In the genomic region with DNA sequence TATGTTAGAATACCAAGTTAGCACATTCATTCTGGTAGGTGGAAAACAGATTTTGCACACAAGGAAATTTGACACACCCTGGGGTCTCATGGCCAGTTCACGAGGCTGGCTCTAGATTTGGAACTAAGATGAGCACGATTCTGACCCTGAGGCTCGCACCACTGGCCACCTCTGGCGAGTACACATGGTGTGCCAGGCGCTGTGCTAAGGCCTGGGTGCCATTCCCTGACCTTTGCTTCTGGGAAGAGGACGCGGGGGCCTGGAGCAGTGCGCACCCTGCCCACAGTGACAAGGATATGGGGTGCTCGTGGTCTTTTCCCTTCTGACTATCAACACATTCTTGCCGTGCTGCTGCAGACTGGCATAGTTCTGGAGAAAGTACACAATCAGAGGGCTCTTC, we compare ENCODE assay signal across 35 cellular contexts.
"Had no signal": no experiment of that assay in that cellular context is flagged by ENCODE, and none has a peak within 500 bp of the region (broad histone marks: within the 10 kb centered on the region; RNA-seq: fewer than 3 reads in every experiment).

No MANE protein-coding gene starts in this region.

- H3K4me3 Mint-ChIP-seq: activated B cell treated with CpG ODN at 0.5 μM for 24 hours; activated CD4-positive, alpha-beta memory T cell treated with anti-CD3 and anti-CD28 coated beads for 36 hours; activated CD4-positive, alpha-beta T cell treated with anti-CD3 and anti-CD28 coated beads, Interleukin-2, amount 10 ng/mL, durations not matched to agents 24 days and 14 days; activated CD8-positive, alpha-beta T cell treated with anti-CD3 and anti-CD28 coated beads for 36 hours; activated naive CD4-positive, alpha-beta T cell treated with anti-CD3 and anti-CD28 coated beads for 36 hours; activated naive CD8-positive, alpha-beta T cell treated with anti-CD3 and anti-CD28 coated beads for 36 hours; activated T-cell treated with anti-CD3 and anti-CD28 coated beads, Interleukin-2, amount 50 U/mL, for 4 hours; activated T-cell treated with anti-CD3 and anti-CD28 coated beads, Interleukin-2, amount 50 U/mL, for 72 hours; activated T-helper 1 cell treated with anti-CD3 and anti-CD28 coated beads, Interleukin-12 subunit alpha, Interleukin-12 subunit beta, Interleukin-2, Interleukin-4 antibody, amounts not matched to agents 30 ng/mL and 10 ng/mL and 1 ng/mL, durations not matched to agents 14 hours and 24 hours and 36 hours; activated T-helper 17 cell treated with anti-CD3 and anti-CD28 coated beads, Interleukin-2, amount 50 U/mL, for 72 hours; T-helper 1 cell treated with Interleukin-12 subunit alpha and Interleukin-12 subunit beta and Interleukin-4 antibody, amounts not matched to agents 30 μg/mL and 1 μg/mL, for 36 hours; T-helper 2 cell treated with Interferon-gamma antibody and Interleukin-4, amounts not matched to agents 5 μg/mL and 100 μg/mL, for 36 hours had no signal

- H3K36me3 Mint-ChIP-seq: activated CD4-positive, alpha-beta memory T cell treated with anti-CD3 and anti-CD28 coated beads for 36 hours; activated naive CD4-positive, alpha-beta T cell treated with anti-CD3 and anti-CD28 coated beads, Interleukin-2, amount 50 U/mL, for 72 hours; activated naive CD8-positive, alpha-beta T cell treated with anti-CD3 and anti-CD28 coated beads for 36 hours had no signal

- H3K4me3 ChIP-seq: adrenal gland, body of pancreas, breast epithelium had no signal

- H3K9me3 ChIP-seq: adrenal gland, body of pancreas, breast epithelium had no signal

- H3K4me1 Mint-ChIP-seq: activated B cell treated with CpG ODN at 0.5 μM for 24 hours; activated CD4-positive, alpha-beta T cell treated with anti-CD3 and anti-CD28 coated beads, Interleukin-2, amount 10 ng/mL, durations not matched to agents 24 days and 14 days; activated naive CD8-positive, alpha-beta T cell treated with anti-CD3 and anti-CD28 coated beads for 36 hours; activated T-helper 17 cell treated with anti-CD3 and anti-CD28 coated beads, Interleukin-2, amount 50 U/mL, for 72 hours had no signal

- H3K27ac Mint-ChIP-seq: activated B cell treated with CpG ODN at 0.5 μM for 24 hours; activated CD4-positive, alpha-beta memory T cell treated with anti-CD3 and anti-CD28 coated beads for 36 hours; activated CD4-positive, alpha-beta T cell treated with anti-CD3 and anti-CD28 coated beads, Interleukin-2, amount 10 ng/mL, durations not matched to agents 24 days and 14 days; activated CD8-positive, alpha-beta T cell treated with anti-CD3 and anti-CD28 coated beads for 36 hours; activated naive CD4-positive, alpha-beta T cell treated with anti-CD3 and anti-CD28 coated beads for 36 hours; activated naive CD4-positive, alpha-beta T cell treated with anti-CD3 and anti-CD28 coated beads, Interleukin-2, amount 50 U/mL, for 72 hours; activated naive CD8-positive, alpha-beta T cell treated with anti-CD3 and anti-CD28 coated beads for 36 hours; activated T-cell treated with anti-CD3 and anti-CD28 coated beads, Interleukin-2, amount 50 U/mL, for 72 hours; activated T-helper 1 cell treated with anti-CD3 and anti-CD28 coated beads, Interleukin-12 subunit alpha, Interleukin-12 subunit beta, Interleukin-2, Interleukin-4 antibody, amounts not matched to agents 30 ng/mL and 10 ng/mL and 1 ng/mL, durations not matched to agents 14 hours and 24 hours and 36 hours; activated T-helper 17 cell treated with anti-CD3 and anti-CD28 coated beads, Interleukin-2, amount 50 U/mL, for 72 hours; T-helper 1 cell treated with Interleukin-12 subunit alpha and Interleukin-12 subunit beta and Interleukin-4 antibody, amounts not matched to agents 30 μg/mL and 1 μg/mL, for 36 hours; T-helper 2 cell treated with Interferon-gamma antibody and Interleukin-4, amounts not matched to agents 5 μg/mL and 100 μg/mL, for 36 hours had no signal

- DNase-seq: activated B cell treated with CpG ODN at 0.5 μM for 24 hours; activated CD4-positive, alpha-beta memory T cell treated with anti-CD3 and anti-CD28 coated beads for 36 hours; activated CD4-positive, alpha-beta T cell treated with anti-CD3 and anti-CD28 coated beads for 4 hours; activated CD4-positive, alpha-beta T cell treated with anti-CD3 and anti-CD28 coated beads, Interleukin-2, amount 10 ng/mL, durations not matched to agents 24 days and 14 days; activated CD4-positive, alpha-beta T cell treated with anti-CD3 and anti-CD28 coated beads, Interleukin-2, amount 50 U/mL, for 1 hour; activated CD4-positive, alpha-beta T cell treated with anti-CD3 and anti-CD28 coated beads, Interleukin-2, amount 50 U/mL, for 4 hours; activated CD4-positive, CD25-positive, alpha-beta regulatory T cell treated with anti-CD3 and anti-CD28 coated beads, Interleukin-2, amount 50 U/mL, for 72 hours; activated CD8-positive, alpha-beta memory T cell treated with anti-CD3 and anti-CD28 coated beads, Interleukin-2, amount 50 U/mL, for 4 hours; activated CD8-positive, alpha-beta T cell treated with anti-CD3 and anti-CD28 coated beads for 36 hours; activated effector memory CD4-positive, alpha-beta T cell treated with anti-CD3 and anti-CD28 coated beads, Interleukin-2, amount 50 U/mL, for 16 hours; activated gamma-delta T cell treated with Interleukin-2 at 50 U/mL for 16 hours; activated naive CD4-positive, alpha-beta T cell; activated naive CD4-positive, alpha-beta T cell treated with anti-CD3 and anti-CD28 coated beads for 36 hours; activated naive CD4-positive, alpha-beta T cell treated with anti-CD3 and anti-CD28 coated beads, Interleukin-2, amount 50 U/mL, for 16 hours; activated naive CD8-positive, alpha-beta T cell treated with anti-CD3 and anti-CD28 coated beads for 36 hours; activated T-cell treated with anti-CD3 and anti-CD28 coated beads for 4 hours; activated T-cell treated with anti-CD3 and anti-CD28 coated beads, Interleukin-2, amount 50 U/mL, for 1 hour; activated T-cell treated with anti-CD3 and anti-CD28 coated beads, Interleukin-2, amount 50 U/mL, for 4 hours; activated T-cell treated with anti-CD3 and anti-CD28 coated beads, Interleukin-2, amount 50 U/mL, for 72 hours; adrenal gland; amniotic stem cell; aorta; body of pancreas; brain microvascular endothelial cell; central memory CD4-positive, alpha-beta T cell; SW 1271; T-helper 1 cell; T-helper 2 cell; T-helper 9 cell had no signal

- H3K4me1 ChIP-seq: adrenal gland, body of pancreas, breast epithelium had no signal

- H3K9me3 Mint-ChIP-seq: activated B cell treated with CpG ODN at 0.5 μM for 24 hours; activated CD4-positive, alpha-beta memory T cell treated with anti-CD3 and anti-CD28 coated beads for 36 hours; activated CD4-positive, alpha-beta T cell treated with anti-CD3 and anti-CD28 coated beads, Interleukin-2, amount 10 ng/mL, durations not matched to agents 24 days and 14 days; activated CD8-positive, alpha-beta T cell treated with anti-CD3 and anti-CD28 coated beads for 36 hours; activated naive CD4-positive, alpha-beta T cell treated with anti-CD3 and anti-CD28 coated beads for 36 hours; activated naive CD4-positive, alpha-beta T cell treated with anti-CD3 and anti-CD28 coated beads, Interleukin-2, amount 50 U/mL, for 72 hours; activated naive CD8-positive, alpha-beta T cell treated with anti-CD3 and anti-CD28 coated beads for 36 hours; activated T-cell treated with anti-CD3 and anti-CD28 coated beads, Interleukin-2, amount 50 U/mL, for 4 hours; activated T-cell treated with anti-CD3 and anti-CD28 coated beads, Interleukin-2, amount 50 U/mL, for 72 hours; activated T-helper 1 cell treated with anti-CD3 and anti-CD28 coated beads, Interleukin-12 subunit alpha, Interleukin-12 subunit beta, Interleukin-2, Interleukin-4 antibody, amounts not matched to agents 30 ng/mL and 10 ng/mL and 1 ng/mL, durations not matched to agents 14 hours and 24 hours and 36 hours; activated T-helper 17 cell treated with anti-CD3 and anti-CD28 coated beads, Interleukin-2, amount 50 U/mL, for 72 hours; T-helper 1 cell treated with Interleukin-12 subunit alpha and Interleukin-12 subunit beta and Interleukin-4 antibody, amounts not matched to agents 30 μg/mL and 1 μg/mL, for 36 hours; T-helper 2 cell treated with Interferon-gamma antibody and Interleukin-4, amounts not matched to agents 5 μg/mL and 100 μg/mL, for 36 hours had no signal

- H3K27me3 ChIP-seq: adrenal gland, body of pancreas, brain microvascular endothelial cell, breast epithelium had no signal

- H3K27me3 Mint-ChIP-seq: activated naive CD8-positive, alpha-beta T cell treated with anti-CD3 and anti-CD28 coated beads for 36 hours had no signal

- H3K27ac ChIP-seq: adrenal gland, body of pancreas, brain microvascular endothelial cell, breast epithelium had no signal

- ATAC-seq: activated CD8-positive, alpha-beta T cell treated with anti-CD3 and anti-CD28 coated beads for 36 hours; activated naive CD4-positive, alpha-beta T cell treated with anti-CD3 and anti-CD28 coated beads, Interleukin-2, amount 50 U/mL, for 72 hours; activated T-cell treated with anti-CD3 and anti-CD28 coated beads, Interleukin-2, amount 50 U/mL, for 4 hours; activated T-cell treated with anti-CD3 and anti-CD28 coated beads, Interleukin-2, amount 50 U/mL, for 72 hours; activated T-helper 17 cell treated with anti-CD3 and anti-CD28 coated beads, Interleukin-2, amount 50 U/mL, for 72 hours; body of pancreas had no signal

- H3K36me3 ChIP-seq: adrenal gland, brain microvascular endothelial cell, breast epithelium had no signal
